ENCODE assay signal across 1 cellular context in the genomic region with DNA sequence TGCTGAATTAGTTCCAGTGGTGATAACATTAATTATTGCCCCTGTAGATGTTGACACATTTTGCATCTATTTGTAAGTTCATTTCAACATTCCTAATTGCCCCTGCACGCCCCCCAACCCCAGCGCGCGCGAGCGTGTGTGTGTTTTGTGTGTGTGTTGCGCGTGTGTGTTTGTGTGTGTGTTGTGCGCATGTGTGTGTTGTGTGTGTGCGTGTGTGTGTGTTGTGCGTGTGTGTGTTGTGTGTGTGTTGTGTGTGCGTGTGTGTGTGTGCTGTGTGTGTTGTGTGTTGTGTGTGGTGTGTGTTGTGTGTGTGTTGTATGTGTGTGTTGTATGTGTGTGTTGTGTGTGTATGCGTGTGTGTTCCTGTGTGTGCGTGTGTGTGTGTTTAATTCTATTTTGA.
TF ChIP-seq lines count a peak whose summit lies in the region.

No MANE protein-coding gene starts in this region.

TF ChIP-seq in K562, 482 proteins besides CTCF, POLR2A, EP300 and RAD21:
- TF ChIP-seq EZH2 (IDR thresholded peaks at IDR 0.05; ENCODE audit: borderline replicate concordance, low read depth, low read length): no peak
- no peak for TF ChIP-seq CAMTA2 (CRISPR knock-in tag; conservative IDR thresholded peaks at IDR 0.05)
- TF ChIP-seq ZNF764 (CRISPR knock-in tag; IDR thresholded peaks at IDR 0.05; ENCODE audit: low read depth): no peak
- TF ChIP-seq JUN (IDR thresholded peaks at IDR 0.05; ENCODE audit: borderline replicate concordance, low read depth, low read length): no peak
- TF ChIP-seq JUN (CRISPR knock-in tag; IDR thresholded peaks at IDR 0.05; ENCODE audit: borderline replicate concordance): no peak
- TF ChIP-seq ELF4 (CRISPR knock-in tag; IDR thresholded peaks at IDR 0.05): peak; percentile 75; the same call in 1 of the 2 replicates
- TF ChIP-seq OTX1 (CRISPR knock-in tag; IDR thresholded peaks at IDR 0.05): 0 out of 2 replicates have a peak, but pooled peaks have one; percentile 57
- TF ChIP-seq, protein P1, sequence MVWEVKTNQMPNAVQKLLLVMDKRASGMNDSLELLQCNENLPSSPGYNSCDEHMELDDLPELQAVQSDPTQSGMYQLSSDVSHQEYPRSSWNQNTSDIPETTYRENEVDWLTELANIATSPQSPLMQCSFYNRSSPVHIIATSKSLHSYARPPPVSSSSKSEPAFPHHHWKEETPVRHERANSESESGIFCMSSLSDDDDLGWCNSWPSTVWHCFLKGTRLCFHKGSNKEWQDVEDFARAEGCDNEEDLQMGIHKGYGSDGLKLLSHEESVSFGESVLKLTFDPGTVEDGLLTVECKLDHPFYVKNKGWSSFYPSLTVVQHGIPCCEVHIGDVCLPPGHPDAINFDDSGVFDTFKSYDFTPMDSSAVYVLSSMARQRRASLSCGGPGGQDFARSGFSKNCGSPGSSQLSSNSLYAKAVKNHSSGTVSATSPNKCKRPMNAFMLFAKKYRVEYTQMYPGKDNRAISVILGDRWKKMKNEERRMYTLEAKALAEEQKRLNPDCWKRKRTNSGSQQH (CRISPR knock-in tag; IDR thresholded peaks at IDR 0.05): peak; percentile 61; the same call in 1 of the 2 replicates
- TF ChIP-seq SMC3 (conservative IDR thresholded peaks at IDR 0.05; ENCODE audit: insufficient read depth, low read depth, low read length): no peak
- TF ChIP-seq NFE2L1 (tag; IDR thresholded peaks at IDR 0.05; ENCODE audit: borderline replicate concordance, low read depth): no peak
- TF ChIP-seq, protein P2, sequence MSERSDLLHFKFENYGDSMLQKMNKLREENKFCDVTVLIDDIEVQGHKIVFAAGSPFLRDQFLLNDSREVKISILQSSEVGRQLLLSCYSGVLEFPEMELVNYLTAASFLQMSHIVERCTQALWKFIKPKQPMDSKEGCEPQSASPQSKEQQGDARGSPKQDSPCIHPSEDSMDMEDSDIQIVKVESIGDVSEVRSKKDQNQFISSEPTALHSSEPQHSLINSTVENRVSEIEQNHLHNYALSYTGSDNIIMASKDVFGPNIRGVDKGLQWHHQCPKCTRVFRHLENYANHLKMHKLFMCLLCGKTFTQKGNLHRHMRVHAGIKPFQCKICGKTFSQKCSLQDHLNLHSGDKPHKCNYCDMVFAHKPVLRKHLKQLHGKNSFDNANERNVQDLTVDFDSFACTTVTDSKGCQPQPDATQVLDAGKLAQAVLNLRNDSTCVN (CRISPR knock-in tag; IDR thresholded peaks at IDR 0.05): peak; percentile 78
